ENCODE assay signal across 8 cellular contexts in genomic region chr1:46724991-46725735, GRCh38. TPM values are rescaled to one million over a fixed set of nuclear protein-coding genes. Genes with fewer than 3 reads are reported as not detected.
DNase-seq lines count a peak whose midpoint lies in the region; ATAC-seq and TF ChIP-seq lines count a peak whose summit lies in the region.

No MANE protein-coding gene starts in this region.

- TF ChIP-seq CTCF in fibroblast of villous mesenchyme (IDR thresholded peaks at IDR 0.05; ENCODE audit: insufficient read depth, low read depth, low read length) (peak; percentile 92), omental fat pad (IDR thresholded peaks at IDR 0.05) (peak in 1 of 3 donors; percentile 37), tibial artery (IDR thresholded peaks at IDR 0.05) (peak; percentile 82 to 87)

- intact Hi-C loops in tibial artery (cut with DNase I; ENCODE audit: low total_unique reads) = loop anchor here (1.0 to 5.0 kb wide), 3 partner anchors 103 to 320 kb away; no protein-coding TSS in a partner anchor

- no peaks in the 10 kb centered on the region for H3K36me3 ChIP-seq in tibial artery

- peaks cover 0 to 6% (median 0%) of the 10 kb centered on the region in 4 donors for H3K4me1 ChIP-seq in tibial artery

- no peaks in the 10 kb centered on the region for H3K9me3 ChIP-seq in tibial artery

- peaks cover 0 to 24% of the 10 kb centered on the region in 2 donors for H3K27me3 ChIP-seq in tibial artery

- H3K4me3 ChIP-seq in fibroblast of villous mesenchyme (ENCODE audit: low read depth, low read length) (no peak overlapping the region), tibial artery (no peak overlapping the region)

- DNase-seq in DMS114 treated with DMSO at 0.1 percent for 48 hours (lab: John Stamatoyannopoulos, UW; ENCODE audit: unreplicated experiment) (peak; percentile 69), M059J (ENCODE audit: low read depth) (peak; percentile 80), RPMI7951 (ENCODE audit: low read depth) (peak; percentile 74), fibroblast of villous mesenchyme (ENCODE audit: low read depth) (peak; percentile 86), omental fat pad (ENCODE audit: low spot score) (no peak), tibial artery (peak; percentile 73 to 77)
- DNase-seq in activated T-cell treated with anti-CD3 and anti-CD28 coated beads, Interleukin-2, amount 50 U/mL, for 48 hours = peak; percentile 68 to 75

- no peak overlapping the region for H3K27ac ChIP-seq in tibial artery

- peak; percentile 80 for ATAC-seq in GM21825 (IDR thresholded peaks at IDR 0.05; ENCODE audit: unreplicated experiment)
- ATAC-seq in omental fat pad (ENCODE audit: low FRiP score) = peak; percentile 73

RNA-seq across cellular contexts. Expression of gene EFCAB14, which starts 6.2 kb away (rescaled TPM):
- 71.6 and 113 TPM in 2 replicates for total RNA-seq in M059J (2014; rRNA removed; shearing (Covaris generic))
- total RNA-seq in RPMI7951 (2014; rRNA removed; shearing (Covaris generic)) = 52.2 and 66.0 TPM in 2 replicates
- total RNA-seq in fibroblast of villous mesenchyme (58.3 and 64.3 TPM in 2 replicates), omental fat pad (100 to 1,000 TPM in 2 of 4 donors, 10 to 100 TPM in 2; 91.4 to 144 (median 103) TPM)

RNA-seq across cellular contexts. Expression of gene TEX38, which starts 53.5 kb away (rescaled TPM):
- not detected in 2 replicates for total RNA-seq in M059J (2014; rRNA removed; shearing (Covaris generic))
- not detected in 2 replicates for total RNA-seq in RPMI7951 (2014; rRNA removed; shearing (Covaris generic))
- total RNA-seq in fibroblast of villous mesenchyme = under 0.01 TPM in 1 of 2 replicates, not detected in the other
- total RNA-seq in omental fat pad = not detected

RNA-seq across cellular contexts. Expression of gene ATPAF1, which starts 57.0 kb away (rescaled TPM):
- total RNA-seq in M059J (2014; rRNA removed; shearing (Covaris generic)) = 68.4 and 94.2 TPM in 2 replicates
- 67.6 and 75.1 TPM in 2 replicates for total RNA-seq in RPMI7951 (2014; rRNA removed; shearing (Covaris generic))
- total RNA-seq in fibroblast of villous mesenchyme (43.8 and 66.1 TPM in 2 replicates), omental fat pad (10 to 100 TPM; 33.1 to 83.6 (median 57.0) TPM)
